ENCODE assay signal across 10 cellular contexts in genomic region chr3:125186261-125186770, GRCh38. TPM values are rescaled to one million over a fixed set of nuclear protein-coding genes. Genes with fewer than 3 reads are reported as not detected.
A peak's percentile ranks its signal among the peaks of the same experiment; 100 is the strongest.
DNase-seq lines count a peak whose midpoint lies in the region; ATAC-seq, FAIRE-seq and TF ChIP-seq lines count a peak whose summit lies in the region.
"Had no signal": no experiment of that assay in that cellular context is flagged by ENCODE, and none has a peak within 500 bp of the region (broad histone marks: within the 10 kb centered on the region; RNA-seq: fewer than 3 reads in every experiment).

No MANE protein-coding gene starts in this region.

- no peaks in the 10 kb centered on the region for H3K36me3 ChIP-seq in adipocyte (ENCODE audit: control insufficient read depth, insufficient read depth, low read length, severe bottlenecking)
- no peaks in the 10 kb centered on the region for H3K36me3 ChIP-seq in adrenal gland (replicated peaks in 1 of 2)

- WGBS in adrenal gland, 4 donors: 65 to 75% (median 70%) methylated on average over 9 of the region's 9 CpGs

- H3K9ac ChIP-seq in adipocyte (ENCODE audit: low read length): no peak overlapping the region

- no peak for TF ChIP-seq CTCF in omental fat pad (IDR thresholded peaks at IDR 0.05)
- no peak for TF ChIP-seq CTCF in adrenal gland (IDR thresholded peaks at IDR 0.05)
- TF ChIP-seq CTCF in D721Med (IDR thresholded peaks at IDR 0.05; ENCODE audit: insufficient read depth, missing control alignments): no peak

- ATAC-seq in GM18502 (IDR thresholded peaks at IDR 0.05; ENCODE audit: poor library complexity, unreplicated experiment): peak; percentile 59
- peak; percentile 72 for ATAC-seq in GM21786 (IDR thresholded peaks at IDR 0.05; ENCODE audit: unreplicated experiment)
- peak; percentile 45 for ATAC-seq in omental fat pad (ENCODE audit: low FRiP score)
- ATAC-seq: effector memory CD8-positive, alpha-beta T cell; mucosa of descending colon had no signal

- DNase-seq in adipocyte (ENCODE audit: low read depth) (peak; percentile 63), omental fat pad (ENCODE audit: low spot score) (no peak), NCI-H1092 treated with DMSO at 0.1 percent for 48 hours (lab: John Stamatoyannopoulos, UW) (no peak), adrenal gland (no peak), D721Med (ENCODE audit: insufficient read length, low spot score) (no peak)
- no peak for DNase-seq in activated CD4-positive, CD25-positive, alpha-beta regulatory T cell treated with anti-CD3 and anti-CD28 coated beads, Interleukin-2, amount 50 U/mL, for 72 hours
- DNase-seq: effector memory CD8-positive, alpha-beta T cell; mucosa of descending colon had no signal

- H3K4me1 ChIP-seq in adipocyte (ENCODE audit: control insufficient read depth, insufficient read depth, low read length) (peaks cover 3% of the 10 kb centered on the region), adrenal gland (replicated peaks in 1 of 2) (no peaks in the 10 kb centered on the region)

- H3K27me3 ChIP-seq in adipocyte (replicated peaks; ENCODE audit: control insufficient read depth, insufficient read depth, low read length) (no peaks in the 10 kb centered on the region), adrenal gland (no peaks in the 10 kb centered on the region)

- no peak for TF ChIP-seq POLR2A in adrenal gland (IDR thresholded peaks at IDR 0.05)

- no peak overlapping the region for H3K27ac ChIP-seq in adrenal gland

- H3K9me3 ChIP-seq in adipocyte (ENCODE audit: control insufficient read depth, low read length): no peaks in the 10 kb centered on the region
- H3K9me3 ChIP-seq in adrenal gland (replicated peaks in 1 of 3): no peaks in the 10 kb centered on the region
- H3K9me3 ChIP-seq: mucosa of descending colon had no signal

- FAIRE-seq in D721Med (lab: Jason Lieb, UNC): no peak

- no peak overlapping the region for H3K4me3 ChIP-seq in adipocyte (ENCODE audit: low read length)
- no peak overlapping the region for H3K4me3 ChIP-seq in adrenal gland
- H3K4me3 ChIP-seq: mucosa of descending colon had no signal

- intact Hi-C loops in adrenal gland (cut with DNase I): no loop called here

RNA-seq across cellular contexts. Expression of gene SLC12A8, which starts 26.2 kb away (rescaled TPM):
- total RNA-seq in omental fat pad (10 to 100 TPM in 1 of 4 donors, 1 to 10 TPM in 2, not detected in 1; 2.6 to 65.3 (median 8.7) TPM), adrenal gland (1 to 10 TPM; 1.0 to 5.9 (median 3.0) TPM)
- 1 to 10 TPM; 1.1 to 1.9 (median 1.4) TPM for polyA plus RNA-seq in adrenal gland
